1 cellular context compared by ENCODE assay signal in genomic region chr9:125239631-125240597, GRCh38.
TF ChIP-seq lines count a peak whose summit lies in the region.

No MANE protein-coding gene starts in this region.

TF ChIP-seq in HCT116, 20 proteins besides CTCF, POLR2A, EP300 and RAD21 (continued from another document):
- TF ChIP-seq EZH2 (IDR thresholded peaks at IDR 0.05): no peak
- TF ChIP-seq EGR1 (IDR thresholded peaks at IDR 0.05; ENCODE audit: low read depth): no peak
- no peak for TF ChIP-seq CBX3 (IDR thresholded peaks at IDR 0.05; ENCODE audit: low read depth)
